ENCODE assay signal across 21 cellular contexts in the genomic region with DNA sequence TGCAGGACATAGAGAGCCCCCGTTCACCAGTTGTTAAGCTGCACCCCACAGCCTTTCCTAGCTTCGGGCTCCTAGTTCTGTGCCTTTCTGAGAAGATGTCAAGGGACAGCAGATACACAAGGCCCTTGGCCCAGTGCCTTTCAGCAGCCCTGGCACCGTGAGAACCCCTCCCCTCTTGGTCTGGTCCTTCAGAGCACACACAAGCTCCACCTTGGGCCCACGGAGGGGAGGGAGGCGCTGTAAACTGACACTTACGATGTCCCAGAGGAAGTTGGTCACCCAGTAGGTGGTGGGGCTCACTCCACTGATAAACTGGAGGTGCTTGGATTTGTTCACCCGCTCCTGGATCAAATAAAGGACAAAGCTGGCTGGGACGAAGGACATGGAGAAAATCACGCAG.
"Had no signal": no experiment of that assay in that cellular context is flagged by ENCODE, and none has a peak within 500 bp of the region (broad histone marks: within the 10 kb centered on the region; RNA-seq: fewer than 3 reads in every experiment).

No MANE protein-coding gene starts in this region.

- H3K36me3 Mint-ChIP-seq: activated CD8-positive, alpha-beta memory T cell treated with anti-CD3 and anti-CD28 coated beads, Interleukin-2, amount 10 ng/mL, durations not matched to agents 7 days and 5 days; activated naive CD4-positive, alpha-beta T cell treated with anti-CD3 and anti-CD28 coated beads, Interleukin-2, amount 50 U/mL, for 72 hours; mesothelial cell of epicardium; naive B cell had no signal

- H3K4me3 Mint-ChIP-seq: activated CD4-positive, alpha-beta memory T cell treated with anti-CD3 and anti-CD28 coated beads, Interleukin-2, amount 10 ng/mL, durations not matched to agents 7 days and 5 days; activated CD4-positive, alpha-beta T cell treated with anti-CD3 and anti-CD28 coated beads, Interleukin-2, amount 10 ng/mL, durations not matched to agents 7 days and 5 days; activated CD8-positive, alpha-beta memory T cell treated with anti-CD3 and anti-CD28 coated beads, Interleukin-2, amount 10 ng/mL, durations not matched to agents 7 days and 5 days; mesothelial cell of epicardium; neural crest cell had no signal

- H3K4me1 Mint-ChIP-seq: naive B cell, neural crest cell had no signal

- H3K27me3 ChIP-seq: spleen, testis, transverse colon had no signal

- H3K27ac ChIP-seq: left ventricle myocardium inferior, spleen, testis, transverse colon had no signal

- H3K36me3 ChIP-seq: left ventricle myocardium inferior, spleen, transverse colon had no signal

- H3K4me3 ChIP-seq: left ventricle myocardium inferior, spleen, testis, transverse colon had no signal

- H3K4me1 ChIP-seq: transverse colon had no signal

- ATAC-seq: activated CD8-positive, alpha-beta memory T cell treated with anti-CD3 and anti-CD28 coated beads, Interleukin-2, amount 10 ng/mL, durations not matched to agents 7 days and 5 days; activated naive CD4-positive, alpha-beta T cell treated with anti-CD3 and anti-CD28 coated beads, Interleukin-2, amount 50 U/mL, for 72 hours; right cardiac atrium; stimulated activated naive CD8-positive, alpha-beta T cell treated with anti-CD3 and anti-CD28 coated beads, Interleukin-15, Interleukin-2, amounts not matched to agents 100 U/mL and 50 U/mL, for 24 hours had no signal

- H3K9me3 Mint-ChIP-seq: activated CD4-positive, alpha-beta memory T cell treated with anti-CD3 and anti-CD28 coated beads, Interleukin-2, amount 10 ng/mL, durations not matched to agents 7 days and 5 days; activated CD4-positive, alpha-beta T cell treated with anti-CD3 and anti-CD28 coated beads, Interleukin-2, amount 10 ng/mL, durations not matched to agents 7 days and 5 days; activated naive CD4-positive, alpha-beta T cell treated with anti-CD3 and anti-CD28 coated beads, Interleukin-2, amount 50 U/mL, for 72 hours; mesothelial cell of epicardium; naive B cell; neural crest cell had no signal

- H3K9me3 ChIP-seq: left ventricle myocardium inferior, spleen, testis, transverse colon had no signal

- H3K27ac Mint-ChIP-seq: activated CD4-positive, alpha-beta memory T cell treated with anti-CD3 and anti-CD28 coated beads, Interleukin-2, amount 10 ng/mL, durations not matched to agents 7 days and 5 days; activated CD4-positive, alpha-beta T cell treated with anti-CD3 and anti-CD28 coated beads, Interleukin-2, amount 10 ng/mL, durations not matched to agents 7 days and 5 days; activated CD8-positive, alpha-beta memory T cell treated with anti-CD3 and anti-CD28 coated beads, Interleukin-2, amount 10 ng/mL, durations not matched to agents 7 days and 5 days; activated naive CD4-positive, alpha-beta T cell treated with anti-CD3 and anti-CD28 coated beads, Interleukin-2, amount 50 U/mL, for 72 hours; mesothelial cell of epicardium had no signal

- DNase-seq: activated CD4-positive, alpha-beta memory T cell treated with anti-CD3 and anti-CD28 coated beads, Interleukin-2, amount 10 ng/mL, durations not matched to agents 7 days and 5 days; activated CD4-positive, alpha-beta T cell treated with anti-CD3 and anti-CD28 coated beads for 1 hour; activated CD4-positive, alpha-beta T cell treated with anti-CD3 and anti-CD28 coated beads, Interleukin-2, amount 10 ng/mL, durations not matched to agents 7 days and 5 days; activated CD8-positive, alpha-beta memory T cell treated with anti-CD3 and anti-CD28 coated beads, Interleukin-2, amount 10 ng/mL, durations not matched to agents 7 days and 5 days; activated naive CD4-positive, alpha-beta T cell; activated T-cell treated with anti-CD3 and anti-CD28 coated beads, Interleukin-2, amount 50 U/mL, for 48 hours; dermis blood vessel endothelial cell; effector CD4-positive, alpha-beta T cell; islet precursor cell; left ventricle myocardium inferior; naive B cell; posterior cingulate gyrus; right cardiac atrium; spleen; stimulated activated naive CD8-positive, alpha-beta T cell treated with anti-CD3 and anti-CD28 coated beads, Interleukin-15, Interleukin-2, amounts not matched to agents 100 U/mL and 50 U/mL, for 24 hours; T-helper 2 cell; testis; transverse colon had no signal
